Comparison of ENCODE assay signal across 9 cellular contexts in the genomic region with DNA sequence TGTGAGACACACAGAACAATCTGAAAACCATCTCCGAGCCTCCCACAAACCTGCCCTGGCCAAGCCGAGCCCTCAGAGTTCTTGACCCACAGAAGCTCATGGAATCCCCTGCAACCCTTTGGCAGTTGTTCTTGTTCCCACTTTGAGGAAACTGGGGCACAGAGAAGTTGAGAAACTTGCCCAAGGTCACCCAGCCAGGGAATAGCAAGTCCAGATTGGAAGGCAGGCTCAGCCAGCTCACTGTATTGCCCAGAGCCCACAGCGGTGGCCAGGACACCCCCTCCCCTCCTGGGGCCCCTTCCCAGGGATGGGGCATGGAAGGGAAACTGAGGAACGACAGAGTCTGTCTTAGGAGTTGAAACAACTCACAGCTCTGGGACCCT. TPM values are rescaled to one million over a fixed set of nuclear protein-coding genes. Genes with fewer than 3 reads are reported as not detected.
DNase-seq lines count a peak whose midpoint lies in the region; ATAC-seq and TF ChIP-seq lines count a peak whose summit lies in the region.
"Had no signal": no experiment of that assay in that cellular context is flagged by ENCODE, and none has a peak within 500 bp of the region (broad histone marks: within the 10 kb centered on the region; RNA-seq: fewer than 3 reads in every experiment).

No MANE protein-coding gene starts in this region.

- CTCF ChIA-PET in AG04450 (lab: Charles Lee) = interaction anchor here (1.2 to 2.7 kb wide), 4 partner anchors 12 to 65 kb away, joined by 3 to 23 read pairs (median 10); no protein-coding TSS in a partner anchor
- CTCF ChIA-PET in IMR-90 (lab: Yijun Ruan, JAX) = interaction anchor here (0.5 to 1.7 kb wide), 3 partner anchors 13 to 75 kb away, joined by 4 to 5 read pairs (median 5); no protein-coding TSS in a partner anchor

- H2BK15ac ChIP-seq in IMR-90 (ENCODE audit: low read depth, low read length) = peak overlapping the region; percentile 73; the same call in 1 of the 3 replicates

- no peaks in the 10 kb centered on the region for H3F3A ChIP-seq in neural cell (ENCODE audit: insufficient read depth, low read length, poor library complexity, severe bottlenecking)

- H2AK5ac ChIP-seq in IMR-90 (ENCODE audit: low read depth, low read length) = peak overlapping the region; percentile 95

- peak overlapping the region; percentile 60 for H2AFZ ChIP-seq in IMR-90 (replicated peaks; ENCODE audit: low read length, poor library complexity)
- no peak overlapping the region for H2AFZ ChIP-seq in neural cell (ENCODE audit: low read depth, low read length)

- 53% methylated on average over 2 of the region's 4 CpGs; no CpG with 5 or more reads in 1 of the 2 experiments for WGBS in IMR-90 (ENCODE audit: extremely low coverage in 2 of 2, insufficient read length in 1 of 2), 2 experiments

- peaks cover 14 to 50% of the 10 kb centered on the region in 2 experiments for H3K79me1 ChIP-seq in IMR-90 (ENCODE audit: low read depth in 1 of 2, low read length in 2 of 2)

- no peak for ATAC-seq in IMR-90 (ENCODE audit: low read depth)
- no peak for ATAC-seq in GM19328 (IDR thresholded peaks at IDR 0.05; ENCODE audit: unreplicated experiment)
- no peak for ATAC-seq in GM21619 (IDR thresholded peaks at IDR 0.05; ENCODE audit: unreplicated experiment)

- H4K91ac ChIP-seq in IMR-90 (ENCODE audit: insufficient read depth, low read depth, low read length) = peak overlapping the region; percentile 86

- peaks cover 15% of the 10 kb centered on the region for H3K9me1 ChIP-seq in IMR-90 (ENCODE audit: insufficient read depth, low read length)

- H2BK5ac ChIP-seq in IMR-90 (ENCODE audit: low read depth, low read length, poor library complexity, severe bottlenecking) = peak overlapping the region; percentile 95

- TF ChIP-seq CTCF in AG04450 (IDR thresholded peaks at IDR 0.05; ENCODE audit: low read depth, low read length) = no peak
- no peak for TF ChIP-seq CTCF in IMR-90 (conservative IDR thresholded peaks at IDR 0.05; ENCODE audit: low read depth, low read length)
- no peak for TF ChIP-seq CTCF in neural cell (IDR thresholded peaks at IDR 0.05; ENCODE audit: poor library complexity, severe bottlenecking)

- peak overlapping the region; percentile 37; the same call in 1 of the 2 replicates for H4K5ac ChIP-seq in IMR-90 (ENCODE audit: low read depth, low read length)

- H3K18ac ChIP-seq in IMR-90 (ENCODE audit: low read depth, low read length) = peak overlapping the region; percentile 58

- peak overlapping the region; percentile 88 for H2BK20ac ChIP-seq in IMR-90 (ENCODE audit: low read depth, low read length)

- intact Hi-C loops in IMR-90 (cut with micrococcal nuclease) = loop anchor here (5.0 kb wide), 1 partner anchor 40 kb away; no protein-coding TSS in a partner anchor

- POLR2A ChIA-PET in AG04450 (lab: Yijun Ruan, JAX) = interaction anchor here (1.1 to 3.9 kb wide), 6 partner anchors 9 to 66 kb away, joined by 3 to 19 read pairs (median 4); partner anchors contain the start of gene C19orf53
- POLR2A ChIA-PET in IMR-90 (lab: Charles Lee; ENCODE audit: unreplicated experiment) = no interaction called here

- H3K4me1 ChIP-seq in IMR-90 (ENCODE audit: control insufficient read depth, insufficient read depth, low read length) (peaks cover 7% of the 10 kb centered on the region), duodenal mucosa (ENCODE audit: control insufficient read depth in 1 of 2, insufficient read depth in 2 of 2, low read length in 2 of 2) (peaks cover 16 to 17% of the 10 kb centered on the region in 2 donors)

- H3K4me2 ChIP-seq in IMR-90 (ENCODE audit: low read depth, low read length) (peak overlapping the region; percentile 81), neural cell (ENCODE audit: low read length) (no peak overlapping the region)

- H3K9me2 ChIP-seq in neural cell (ENCODE audit: insufficient read depth, low read length) = no peaks in the 10 kb centered on the region

- H3K9me3 ChIP-seq in AG04450 (ENCODE audit: control insufficient read depth, insufficient read depth, low read length) (no peaks in the 10 kb centered on the region; the same call in 1 of the 2 replicates), IMR-90 (ENCODE audit: control insufficient read depth, insufficient read depth, low read length) (no peaks in the 10 kb centered on the region), duodenal mucosa (ENCODE audit: control insufficient read depth in 1 of 2, low read length in 2 of 2) (no peaks in the 10 kb centered on the region), neural cell (ENCODE audit: low read length) (no peaks in the 10 kb centered on the region)

- TF ChIP-seq POLR2A in IMR-90 (IDR thresholded peaks at IDR 0.05; ENCODE audit: low read depth, low read length) = no peak

- H3K79me2 ChIP-seq in neural cell (replicated peaks; ENCODE audit: insufficient read depth, low read length) = peaks cover 18% of the 10 kb centered on the region

- dilution Hi-C loops in IMR-90 (cut with HindIII; ENCODE audit: low sequenced_read_pairs, unreplicated experiment) = no loop called here

- peak overlapping the region; percentile 44 for H3K9ac ChIP-seq in IMR-90 (ENCODE audit: low read depth, low read length)
- no peak overlapping the region for H3K9ac ChIP-seq in duodenal mucosa (ENCODE audit: low read depth in 1 of 2, low read length in 2 of 2)
- no peak overlapping the region for H3K9ac ChIP-seq in neural cell (ENCODE audit: low read length)

- TF ChIP-seq EP300 in neural cell (conservative IDR thresholded peaks at IDR 0.05; ENCODE audit: poor library complexity, severe bottlenecking) = no peak

- H3K14ac ChIP-seq in IMR-90 (replicated peaks; ENCODE audit: low read depth, low read length) = peak overlapping the region; percentile 84

- H4K20me1 ChIP-seq in IMR-90 (ENCODE audit: insufficient read depth, low read length) (peaks cover 4% of the 10 kb centered on the region; the same call in 1 of the 2 replicates), neural cell (ENCODE audit: insufficient read depth) (no peaks in the 10 kb centered on the region)

- H3K56ac ChIP-seq in IMR-90 (ENCODE audit: extremely low read depth, insufficient read depth, low read length) = peak overlapping the region; percentile 80

- TF ChIP-seq RAD21 in IMR-90 (IDR thresholded peaks at IDR 0.05; ENCODE audit: low read length) (no peak), neural cell (conservative IDR thresholded peaks at IDR 0.05) (no peak)

- H3K27me3 ChIP-seq in AG04450 (ENCODE audit: control insufficient read depth, insufficient read depth, low read length) (no peaks in the 10 kb centered on the region), IMR-90 (ENCODE audit: control insufficient read depth, insufficient read depth, low read length) (no peaks in the 10 kb centered on the region), duodenal mucosa (ENCODE audit: control insufficient read depth in 1 of 2, insufficient read depth in 2 of 2, low read length in 2 of 2) (no peaks in the 10 kb centered on the region), neural cell (ENCODE audit: insufficient read depth, low read depth, low read length) (no peaks in the 10 kb centered on the region)

- peak overlapping the region; percentile 92 for H3K4ac ChIP-seq in IMR-90 (ENCODE audit: low read depth, low read length)

- H4K8ac ChIP-seq in IMR-90 (ENCODE audit: low read depth in 2 of 2, low read length in 2 of 2) = peak overlapping the region; percentile 30 to 79

- in situ Hi-C loops in IMR-90 (cut with MboI; ENCODE audit: low sequenced_read_pairs) = no loop called here

- BruUV-seq in IMR-90 (replicated peaks; lab: Mats Ljungman, UMichigan) = no TSS peak

- peak overlapping the region; percentile 97 for H3K27ac ChIP-seq in AG04450 (ENCODE audit: low read depth, low read length)
- peak overlapping the region; percentile 88 for H3K27ac ChIP-seq in IMR-90 (ENCODE audit: insufficient read depth, low read length)
- H3K27ac ChIP-seq in duodenal mucosa (ENCODE audit: low read depth, low read length) = peak overlapping the region; percentile 61
- H3K27ac ChIP-seq in neural cell (ENCODE audit: low read length) = no peak overlapping the region

- H2AK9ac ChIP-seq in IMR-90 (replicated peaks; ENCODE audit: low read depth, low read length, poor library complexity) = peak overlapping the region; percentile 96

- H3K4me3 ChIP-seq in AG04450 (ENCODE audit: low read depth, low read length) (peak overlapping the region; percentile 80), IMR-90 (ENCODE audit: insufficient read depth, low read depth, low read length) (peak overlapping the region; percentile 86), duodenal mucosa (ENCODE audit: low read depth in 1 of 2, low read length in 2 of 2) (no peak overlapping the region), neural cell (ENCODE audit: low read length) (peak overlapping the region; percentile 77)

- H3K36me3 ChIP-seq in IMR-90 (ENCODE audit: control insufficient read depth, insufficient read depth, low read length) (peaks cover 10% of the 10 kb centered on the region), duodenal mucosa (ENCODE audit: control insufficient read depth in 1 of 2, insufficient read depth in 2 of 2, low read length in 2 of 2) (no peaks in the 10 kb centered on the region), neural cell (ENCODE audit: insufficient read depth, low read length) (no peaks in the 10 kb centered on the region)

- peak overlapping the region; percentile 86 for H3K23ac ChIP-seq in IMR-90 (ENCODE audit: low read depth, low read length)

- DNase-seq in AG04450 (ENCODE audit: low read depth, low spot score) (no peak), IMR-90 (no peak), NCI-H524 (lab: John Stamatoyannopoulos, UW) (no peak), NCI-H2081 (lab: John Stamatoyannopoulos, UW) (no peak)
- DNase-seq: NCI-H1048 had no signal

- peak overlapping the region; percentile 92 for H2BK120ac ChIP-seq in IMR-90 (ENCODE audit: low read depth, low read length)

RNA-seq across cellular contexts. Expression of gene ZSWIM4, which starts 1.8 kb away (rescaled TPM):
- polyA plus RNA-seq in AG04450 (2011; rRNA removed) (2.3 and 3.4 TPM in 2 replicates), IMR-90 (2012; rRNA removed) (6.2 and 7.6 TPM in 2 replicates), neural cell (4.7 and 6.1 TPM in 2 replicates)
- polyA minus RNA-seq in AG04450 (2011; rRNA and poly(A)+ RNA removed) = 3.6 and 5.0 TPM in 2 replicates
- total RNA-seq in IMR-90 (2012; rRNA removed) = 1.9 and 2.2 TPM in 2 replicates
- polyA plus RNA-seq in IMR-90 (2012; cell fraction: cytosol; rRNA removed) = 4.7 and 10.4 TPM in 2 replicates
- polyA plus RNA-seq in IMR-90 (2012; cell fraction: nucleus; rRNA removed; ENCODE audit: low replicate concordance) = 13.1 and 27.5 TPM in 2 replicates
- 25.7 and 26.8 TPM in 2 replicates for polyA minus RNA-seq in neural cell

RNA-seq across cellular contexts. Expression of gene C19orf53, which starts 22.8 kb away (rescaled TPM):
- polyA plus RNA-seq in AG04450 (2011; rRNA removed) (145 and 213 TPM in 2 replicates), IMR-90 (2012; rRNA removed) (290 and 349 TPM in 2 replicates), neural cell (104 and 134 TPM in 2 replicates)
- 118 and 136 TPM in 2 replicates for polyA minus RNA-seq in AG04450 (2011; rRNA and poly(A)+ RNA removed)
- total RNA-seq in IMR-90 (2012; rRNA removed) = 61.3 and 68.3 TPM in 2 replicates
- 572 and 791 TPM in 2 replicates for polyA plus RNA-seq in IMR-90 (2012; cell fraction: cytosol; rRNA removed)
- polyA plus RNA-seq in IMR-90 (2012; cell fraction: nucleus; rRNA removed; ENCODE audit: low replicate concordance) = 129 and 215 TPM in 2 replicates
- polyA minus RNA-seq in neural cell = 23.1 and 24.9 TPM in 2 replicates

RNA-seq across cellular contexts. Expression of gene MRI1, which starts 32.7 kb away (rescaled TPM):
- 20.2 and 24.1 TPM in 2 replicates for polyA plus RNA-seq in AG04450 (2011; rRNA removed)
- polyA minus RNA-seq in AG04450 (2011; rRNA and poly(A)+ RNA removed) = 15.7 and 19.7 TPM in 2 replicates
- 26.7 and 28.9 TPM in 2 replicates for total RNA-seq in IMR-90 (2012; rRNA removed)
- polyA plus RNA-seq in IMR-90 (2012; rRNA removed) = 37.6 and 45.5 TPM in 2 replicates
- polyA plus RNA-seq in IMR-90 (2012; cell fraction: cytosol; rRNA removed) = 29.4 and 32.6 TPM in 2 replicates
- polyA plus RNA-seq in IMR-90 (2012; cell fraction: nucleus; rRNA removed; ENCODE audit: low replicate concordance) = 200 and 405 TPM in 2 replicates
- polyA plus RNA-seq in neural cell = 70.5 and 71.2 TPM in 2 replicates
- polyA minus RNA-seq in neural cell = 26.5 and 29.1 TPM in 2 replicates

Comparison
In these comparisons a context has a peak if more than half of its experiments do, and no peak if none do; other contexts are left out.
1. H3K4me3 ChIP-seq: peak in AG04450 (single experiment), IMR-90 (single experiment) and neural cell (single experiment); none in duodenal mucosa (0 of 2).